23 cellular contexts compared by ENCODE assay signal in the genomic region with DNA sequence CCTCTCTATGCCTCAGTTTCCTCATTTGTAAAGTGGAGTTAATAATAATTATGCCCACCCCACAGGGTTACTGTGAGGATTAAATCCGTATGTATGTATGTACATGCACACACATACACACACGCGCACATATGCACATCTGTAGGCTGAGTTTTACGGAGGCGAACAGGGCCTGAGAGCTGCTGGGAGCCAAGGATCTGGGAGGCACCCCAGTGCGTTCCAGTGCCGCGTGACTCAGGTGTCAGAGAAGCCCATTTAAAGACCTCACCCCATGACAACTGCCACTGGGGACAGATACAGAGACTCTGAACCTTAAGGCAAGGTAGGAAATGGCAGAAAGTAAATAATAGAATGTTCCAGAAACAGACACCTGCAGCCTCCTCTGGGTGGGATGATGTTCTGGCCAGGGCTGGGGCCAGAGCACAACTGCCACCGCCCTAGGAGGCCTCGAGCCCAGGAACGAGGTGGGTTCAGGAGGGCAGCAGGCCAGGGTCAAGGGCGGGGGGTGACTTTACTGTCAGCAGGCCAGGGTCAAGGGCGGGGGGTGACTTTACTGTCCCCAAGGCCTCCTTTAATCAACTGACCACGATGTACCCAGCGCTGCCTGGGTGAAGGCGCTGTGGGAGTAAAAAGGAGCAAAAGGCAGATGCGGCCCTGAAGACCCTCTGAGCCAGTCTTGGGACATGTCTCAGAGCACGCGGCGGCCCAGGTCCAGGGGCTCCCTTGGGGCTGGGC. TPM values are rescaled to one million over a fixed set of nuclear protein-coding genes. Genes with fewer than 3 reads are reported as not detected.
A peak's percentile ranks its signal among the peaks of the same experiment; 100 is the strongest.
DNase-seq lines count a peak whose midpoint lies in the region; ATAC-seq, FAIRE-seq and TF ChIP-seq lines count a peak whose summit lies in the region.
"Had no signal": no experiment of that assay in that cellular context is flagged by ENCODE, and none has a peak within 500 bp of the region (broad histone marks: within the 10 kb centered on the region; RNA-seq: fewer than 3 reads in every experiment).

No MANE protein-coding gene starts in this region.

- H3K4me2 ChIP-seq in HepG2 (ENCODE audit: low read depth, low read length) = no peak overlapping the region
- H3K4me2 ChIP-seq: BLaER1 treated with 17β-estradiol and CSF1 and Interleukin-3, amounts not matched to agents 10 nM and 100 nM had no signal

- TF ChIP-seq RAD21 in HepG2 (CRISPR knock-in tag; IDR thresholded peaks at IDR 0.05) = no peak

- H3K36me3 ChIP-seq in Peyer's patch (no peaks in the 10 kb centered on the region), body of pancreas (replicated peaks in 1 of 2; ENCODE audit: insufficient read depth in 1 of 2, low read depth in 2 of 2) (no peaks in the 10 kb centered on the region), HepG2 (replicated peaks in 1 of 2; ENCODE audit: control insufficient read depth in 1 of 2, insufficient read depth in 2 of 2, low read length in 2 of 2) (no peaks in the 10 kb centered on the region)
- H3K36me3 ChIP-seq: BLaER1 treated with 17β-estradiol and CSF1 and Interleukin-3, amounts not matched to agents 10 nM and 100 nM had no signal

- peaks cover 0 to 47% (median 2%) of the 10 kb centered on the region in 4 donors for H3K4me1 ChIP-seq in Peyer's patch
- peaks cover 82% of the 10 kb centered on the region for H3K4me1 ChIP-seq in body of pancreas
- H3K4me1 ChIP-seq in HepG2 (ENCODE audit: insufficient read depth, low read length) = peaks cover 13% of the 10 kb centered on the region; the same call in 1 of the 2 replicates

- ATAC-seq in body of pancreas (no peak), HepG2 (no peak)
- ATAC-seq: CD8-positive, alpha-beta T cell had no signal

- H2AFZ ChIP-seq in HepG2 (ENCODE audit: low read length) = no peak overlapping the region

- in situ Hi-C loops in HepG2 (cut with HindIII; ENCODE audit: extremely low pct_ligation_motif_present, low pct_unique_long_range_greater_than_20kb) = no loop called here

- TF ChIP-seq POLR2A in Peyer's patch (IDR thresholded peaks at IDR 0.05) = no peak
- no peak for TF ChIP-seq POLR2A in body of pancreas (IDR thresholded peaks at IDR 0.05)
- TF ChIP-seq POLR2A in HepG2 (IDR thresholded peaks at IDR 0.05; ENCODE audit: insufficient read depth in 1 of 2, low read depth in 2 of 2, low read length in 2 of 2) = no peak

- no peaks in the 10 kb centered on the region for H3K79me2 ChIP-seq in HepG2 (ENCODE audit: insufficient read depth, low read length)

- 75 to 76% methylated on average over 19 to 20 of the region's 20 CpGs for WGBS in body of pancreas, 2 donors
- WGBS in HepG2 (ENCODE audit: low lambda C conversion rate) = 69% methylated on average over 16 of the region's 20 CpGs

- no TSS peak for BruUV-seq in HepG2 (replicated peaks; lab: Mats Ljungman, UMichigan)

- no peak for FAIRE-seq in HepG2 (lab: Jason Lieb, UNC)
- FAIRE-seq: GM12891, GM18507 had no signal

- no peak overlapping the region for H3K9ac ChIP-seq in HepG2 (ENCODE audit: insufficient read depth, low read depth, low read length)
- H3K9ac ChIP-seq: BLaER1 treated with 17β-estradiol and CSF1 and Interleukin-3, amounts not matched to agents 10 nM and 100 nM had no signal

- H3K4me3 ChIP-seq in Peyer's patch = no peak overlapping the region
- no peak overlapping the region for H3K4me3 ChIP-seq in body of pancreas
- no peak overlapping the region for H3K4me3 ChIP-seq in HepG2 (replicated peaks in 1 of 3; ENCODE audit: insufficient read depth in 1 of 3, low read depth in 2 of 3, low read length in 3 of 3)
- H3K4me3 ChIP-seq in foreskin fibroblast (ENCODE audit: low read depth in 1 of 2, low read length in 2 of 2) = no peak overlapping the region
- H3K4me3 ChIP-seq: BLaER1 treated with 17β-estradiol and CSF1 and Interleukin-3, amounts not matched to agents 10 nM and 100 nM had no signal

- DNase-seq in Peyer's patch = peak in 1 of 3 donors; percentile 22
- no peak for DNase-seq in body of pancreas
- DNase-seq in HepG2 (ENCODE audit: low spot score) = no peak
- peak; percentile 22 for DNase-seq in posterior vena cava (ENCODE audit: low spot score)
- DNase-seq in activated CD8-positive, alpha-beta memory T cell treated with anti-CD3 and anti-CD28 coated beads, Interleukin-2, amount 50 U/mL, for 48 hours = no peak
- no peak for DNase-seq in foreskin fibroblast
- DNase-seq in pons (ENCODE audit: low spot score) = no peak
- DNase-seq in SKM-1 treated with dmso at 0.1 percent for 144 hours (lab: John Stamatoyannopoulos, UW; ENCODE audit: unreplicated experiment) = no peak
- DNase-seq: Calu3; CD8-positive, alpha-beta T cell; DMS53; EL; IMR-90; NCI-H1417 treated with DMSO at 0.1 percent for 48 hours; NCI-H187 treated with DMSO at 0.1 percent for 48 hours; NCI-H2227 treated with DMSO at 0.1 percent for 48 hours; NCI-H524; NCI-H82; OCI-M1 had no signal

- H3K27me3 ChIP-seq in Peyer's patch (no peaks in the 10 kb centered on the region), body of pancreas (no peaks in the 10 kb centered on the region), HepG2 (ENCODE audit: control insufficient read depth in 1 of 2, insufficient read depth in 2 of 2, low read length in 2 of 2) (peaks cover 6 to 41% of the 10 kb centered on the region in 2 experiments; a peak in 2 of 5 replicates)
- H3K27me3 ChIP-seq: BLaER1 treated with 17β-estradiol and CSF1 and Interleukin-3, amounts not matched to agents 10 nM and 100 nM had no signal

- H3K27ac ChIP-seq in Peyer's patch (peak overlapping the region in 3 of 4 donors; percentile 24 to 87 (median 82)), body of pancreas (peak overlapping the region in 3 of 4 donors; percentile 48 to 80 (median 68)), HepG2 (ENCODE audit: extremely low read length, insufficient read depth, low read length) (no peak overlapping the region)
- H3K27ac ChIP-seq: BLaER1 treated with 17β-estradiol and CSF1 and Interleukin-3, amounts not matched to agents 10 nM and 100 nM; HL-60 had no signal

- H3K9me3 ChIP-seq in Peyer's patch (no peaks in the 10 kb centered on the region), body of pancreas (no peaks in the 10 kb centered on the region), HepG2 (ENCODE audit: low read length) (no peaks in the 10 kb centered on the region)
- H3K9me3 ChIP-seq: BLaER1 treated with 17β-estradiol and CSF1 and Interleukin-3, amounts not matched to agents 10 nM and 100 nM had no signal

- POLR2A ChIA-PET in HepG2 (lab: Yijun Ruan, JAX) = no interaction called here

- TF ChIP-seq EP300 in HepG2 (IDR thresholded peaks at IDR 0.05; ENCODE audit: low read depth in 2 of 2, low read length in 2 of 2) = no peak
- no peak for TF ChIP-seq EP300 in HepG2 (CRISPR knock-in tag; IDR thresholded peaks at IDR 0.05; ENCODE audit: borderline replicate concordance)

- H4K20me1 ChIP-seq in HepG2 (ENCODE audit: insufficient read depth, low read length) = no peaks in the 10 kb centered on the region

- CTCF ChIA-PET in HepG2 (lab: Yijun Ruan, JAX; ENCODE audit: low intra/inter-chr PET ratio, low total read pairs) = no interaction called here

- intact Hi-C loops in body of pancreas (cut with DNase I) = no loop called here
- intact Hi-C loops in HepG2 (cut with micrococcal nuclease; ENCODE audit: unreplicated experiment) = no loop called here
- intact Hi-C loops in posterior vena cava (cut with DNase I) = no loop called here

- TF ChIP-seq CTCF in Peyer's patch (IDR thresholded peaks at IDR 0.05) (no peak), body of pancreas (IDR thresholded peaks at IDR 0.05) (no peak), HepG2 (CRISPR knock-in tag; IDR thresholded peaks at IDR 0.05) (no peak), foreskin fibroblast (IDR thresholded peaks at IDR 0.05; ENCODE audit: low read depth, low read length) (no peak)

TF ChIP-seq in HepG2, 621 proteins besides CTCF, POLR2A, EP300 and RAD21 (continues in another document):
- TF ChIP-seq RARG (CRISPR knock-in tag; IDR thresholded peaks at IDR 0.05; ENCODE audit: low read depth) = no peak
- 0 out of 2 replicates have a peak, but pooled peaks have one; percentile 16 for TF ChIP-seq MYC (CRISPR knock-in tag; IDR thresholded peaks at IDR 0.05; ENCODE audit: borderline replicate concordance)

RNA-seq across cellular contexts. Expression of gene PRKAG2, which starts 54.9 kb away (rescaled TPM):
- total RNA-seq in Peyer's patch (10 to 100 TPM; 38.8 to 94.4 (median 73.2) TPM), body of pancreas (10 to 100 TPM in 1 of 2 donors, 1 to 10 TPM in 1; 9.9 to 24.4 TPM), HepG2 (2016; rRNA removed; fragmentation: Illumina TruSeq; extraction: Trizol) (1.1 and 1.3 TPM in 2 replicates), posterior vena cava (10 to 100 TPM; 91.8 to 94.2 TPM)
- total RNA-seq in HepG2 (2016; cell fraction: cytosol; rRNA removed; fragmentation: Illumina TruSeq; extraction: Trizol; ENCODE audit: low read depth) = 1.3 and 1.8 TPM in 2 replicates
- total RNA-seq in HepG2 (2016; cell fraction: insoluble cytoplasmic fraction; rRNA removed; fragmentation: Illumina TruSeq; extraction: Trizol) = 1.2 and 1.3 TPM in 2 replicates
- total RNA-seq in HepG2 (2016; cell fraction: membrane; rRNA removed; fragmentation: Illumina TruSeq; extraction: Trizol) = 2.2 and 2.3 TPM in 2 replicates
- 0.78 TPM in 2 replicates for total RNA-seq in HepG2 (2016; cell fraction: nucleus; rRNA removed; fragmentation: Illumina TruSeq; extraction: Trizol)
- 0.85 and 0.90 TPM in 2 replicates for polyA plus RNA-seq in HepG2 (2011; rRNA removed)
- 0.47 and 0.62 TPM in 2 replicates for polyA plus RNA-seq in HepG2 (2011; cell fraction: cytosol; rRNA removed)
- 0.83 and 1.2 TPM in 2 replicates for polyA plus RNA-seq in HepG2 (2011; cell fraction: nucleus; rRNA removed)
- polyA plus RNA-seq in HepG2 (2012) = 0.30 and 0.45 TPM in 2 replicates
- 2.1 and 2.9 TPM in 2 replicates for polyA plus RNA-seq in HepG2 (2016; cell fraction: cytosol; fragmentation: Illumina TruSeq; extraction: Trizol; ENCODE audit: low read depth)
- 1.7 and 2.3 TPM in 2 replicates for polyA plus RNA-seq in HepG2 (2016; cell fraction: insoluble cytoplasmic fraction; fragmentation: Illumina TruSeq; extraction: Trizol; ENCODE audit: low read depth)
- polyA plus RNA-seq in HepG2 (2016; cell fraction: membrane; fragmentation: Illumina TruSeq; extraction: Trizol; ENCODE audit: low read depth) = 3.3 and 3.5 TPM in 2 replicates
- 2.0 and 3.4 TPM in 2 replicates for polyA plus RNA-seq in HepG2 (2016; cell fraction: nucleus; fragmentation: Illumina TruSeq; extraction: Trizol; ENCODE audit: insufficient read depth, low read depth)
- polyA minus RNA-seq in HepG2 (2011; rRNA and poly(A)+ RNA removed; ENCODE audit: low replicate concordance) = 0.20 and 0.87 TPM in 2 replicates
- not detected in 2 replicates for polyA minus RNA-seq in HepG2 (2011; cell fraction: cytosol; rRNA and poly(A)+ RNA removed)
- polyA minus RNA-seq in HepG2 (2011; cell fraction: nucleus; rRNA and poly(A)+ RNA removed) = 0.75 and 0.77 TPM in 2 replicates
